16 cellular contexts compared by ENCODE assay signal in the genomic region with DNA sequence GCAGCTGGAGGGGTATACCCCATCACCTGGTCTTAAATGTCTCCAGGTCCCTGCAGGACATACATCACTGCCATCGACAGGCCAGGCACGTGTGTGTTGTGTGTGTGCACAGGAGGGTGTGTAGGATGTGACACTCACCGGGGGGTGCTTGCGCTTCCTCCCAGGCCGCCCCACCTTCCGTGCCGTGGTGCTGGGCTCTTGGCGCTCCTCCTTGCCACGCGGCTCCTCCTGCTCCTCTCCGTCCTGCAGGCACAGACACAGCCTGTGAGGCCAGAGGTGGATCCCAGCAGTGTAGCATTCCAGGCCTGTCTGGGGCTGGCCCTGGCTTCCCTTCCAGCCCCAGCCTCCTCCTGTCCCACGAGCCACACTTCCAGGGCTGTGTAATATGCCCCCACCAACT. TPM values are rescaled to one million over a fixed set of nuclear protein-coding genes. Genes with fewer than 3 reads are reported as not detected.
DNase-seq lines count a peak whose midpoint lies in the region; ATAC-seq and TF ChIP-seq lines count a peak whose summit lies in the region.
"Had no signal": no experiment of that assay in that cellular context is flagged by ENCODE, and none has a peak within 500 bp of the region (broad histone marks: within the 10 kb centered on the region; RNA-seq: fewer than 3 reads in every experiment).

No MANE protein-coding gene starts in this region.

- H3K9me1 ChIP-seq in IMR-90 (ENCODE audit: insufficient read depth, low read length), result peaks cover 8% of the 10 kb centered on the region

- H2BK5ac ChIP-seq in IMR-90 (ENCODE audit: low read depth, low read length, poor library complexity, severe bottlenecking) (no peak overlapping the region), neuronal stem cell (ENCODE audit: low read length) (no peak overlapping the region)

- no peak overlapping the region for H3K56ac ChIP-seq in IMR-90 (ENCODE audit: extremely low read depth, insufficient read depth, low read length)

- no peak overlapping the region for H3K18ac ChIP-seq in IMR-90 (ENCODE audit: low read depth, low read length)
- H3K18ac ChIP-seq in neuronal stem cell (ENCODE audit: low read length), result peak overlapping the region; percentile 63

- H3K27me3 ChIP-seq in IMR-90 (ENCODE audit: control insufficient read depth, insufficient read depth, low read length), result no peaks in the 10 kb centered on the region
- H3K27me3 ChIP-seq in neuronal stem cell (ENCODE audit: control insufficient read depth in 3 of 3, insufficient read depth in 3 of 3, low read depth in 1 of 3, low read length in 3 of 3), result no peaks in the 10 kb centered on the region

- in situ Hi-C loops in IMR-90 (cut with MboI; ENCODE audit: low sequenced_read_pairs), result no loop called here

- H3K36me3 ChIP-seq in IMR-90 (ENCODE audit: control insufficient read depth, insufficient read depth, low read length) (peaks cover 22% of the 10 kb centered on the region; the same call in 1 of the 2 replicates), neuronal stem cell (replicated peaks in 1 of 2; ENCODE audit: control insufficient read depth in 2 of 2, insufficient read depth in 2 of 2, low read length in 2 of 2) (no peaks in the 10 kb centered on the region)
- H3K36me3 ChIP-seq: HAP-1 had no signal

- H2AK5ac ChIP-seq in IMR-90 (ENCODE audit: low read depth, low read length) (no peak overlapping the region), neuronal stem cell (ENCODE audit: low read depth, low read length) (peak overlapping the region; percentile 91)

- H2AK9ac ChIP-seq in IMR-90 (replicated peaks; ENCODE audit: low read depth, low read length, poor library complexity), result no peak overlapping the region

- H3K4me1 ChIP-seq in IMR-90 (ENCODE audit: control insufficient read depth, insufficient read depth, low read length) (peaks cover 15% of the 10 kb centered on the region), neuronal stem cell (ENCODE audit: control insufficient read depth in 2 of 2, insufficient read depth in 1 of 2, low read depth in 1 of 2, low read length in 2 of 2) (peaks cover 6 to 16% of the 10 kb centered on the region in 2 donors)
- H3K4me1 ChIP-seq: Caco-2, HAP-1 had no signal

- H3K9me3 ChIP-seq in IMR-90 (ENCODE audit: control insufficient read depth, insufficient read depth, low read length) (no peaks in the 10 kb centered on the region), neuronal stem cell (replicated peaks in 1 of 2; ENCODE audit: control insufficient read depth in 2 of 2, insufficient read depth in 1 of 2, low read depth in 1 of 2, low read length in 2 of 2) (no peaks in the 10 kb centered on the region)
- H3K9me3 ChIP-seq: Caco-2, HAP-1 had no signal

- TF ChIP-seq CTCF in IMR-90 (conservative IDR thresholded peaks at IDR 0.05; ENCODE audit: low read depth, low read length), result no peak

- H2BK20ac ChIP-seq in IMR-90 (ENCODE audit: low read depth, low read length), result no peak overlapping the region

- no peak overlapping the region for H2BK15ac ChIP-seq in IMR-90 (ENCODE audit: low read depth, low read length)
- peak overlapping the region; percentile 53 for H2BK15ac ChIP-seq in neuronal stem cell (ENCODE audit: low read length)

- H3K79me1 ChIP-seq in IMR-90 (ENCODE audit: low read depth in 1 of 2, low read length in 2 of 2), result peaks cover 0 to 5% of the 10 kb centered on the region in 2 experiments; a peak in 1 of 4 replicates
- H3K79me1 ChIP-seq in neuronal stem cell (ENCODE audit: low read depth, low read length), result no peaks in the 10 kb centered on the region

- H4K20me1 ChIP-seq in IMR-90 (ENCODE audit: insufficient read depth, low read length), result peaks cover 18% of the 10 kb centered on the region

- BruUV-seq in IMR-90 (replicated peaks; lab: Mats Ljungman, UMichigan), result no TSS peak

- H3K14ac ChIP-seq in IMR-90 (replicated peaks; ENCODE audit: low read depth, low read length), result no peak overlapping the region
- H3K14ac ChIP-seq in neuronal stem cell (ENCODE audit: low read length), result peak overlapping the region; percentile 25

- no peak overlapping the region for H4K91ac ChIP-seq in IMR-90 (ENCODE audit: insufficient read depth, low read depth, low read length)
- no peak overlapping the region for H4K91ac ChIP-seq in neuronal stem cell (ENCODE audit: low read depth, low read length, poor library complexity)

- no peak overlapping the region for H4K5ac ChIP-seq in IMR-90 (ENCODE audit: low read depth, low read length)

- H2AFZ ChIP-seq in IMR-90 (replicated peaks; ENCODE audit: low read length, poor library complexity) (peak overlapping the region; percentile 43), neuronal stem cell (ENCODE audit: low read length) (no peak overlapping the region)
- H2AFZ ChIP-seq: GM23338 had no signal

- CTCF ChIA-PET in IMR-90 (lab: Yijun Ruan, JAX), result no interaction called here

- no peak for TF ChIP-seq RAD21 in IMR-90 (IDR thresholded peaks at IDR 0.05; ENCODE audit: low read length)

- POLR2A ChIA-PET in IMR-90 (lab: Charles Lee; ENCODE audit: unreplicated experiment), result no interaction called here

- peak; percentile 41 for DNase-seq in ELF-1 (ENCODE audit: low read depth, low spot score)
- DNase-seq in IMR-90, result no peak
- DNase-seq in neuronal stem cell (ENCODE audit: low spot score), result no peak
- no peak for DNase-seq in epidermal melanocyte (ENCODE audit: insufficient read length, low spot score)
- DNase-seq: C1 segment of cervical spinal cord; Caco-2; CD8-positive, alpha-beta T cell; DMS153; DND-41; GDM1; HFFc6 had no signal

- dilution Hi-C loops in IMR-90 (cut with HindIII; ENCODE audit: low sequenced_read_pairs, unreplicated experiment), result no loop called here

- peak overlapping the region; percentile 87 for H2BK12ac ChIP-seq in neuronal stem cell (ENCODE audit: low read length)

- intact Hi-C loops in IMR-90 (cut with micrococcal nuclease), result loop anchor here (10.0 kb wide), 1 partner anchor 365 kb away; no protein-coding TSS in a partner anchor

- no peak overlapping the region for H3K27ac ChIP-seq in IMR-90 (ENCODE audit: insufficient read depth, low read length)
- H3K27ac ChIP-seq in neuronal stem cell (replicated peaks; ENCODE audit: low read length), result no peak overlapping the region

- H4K8ac ChIP-seq in IMR-90 (ENCODE audit: low read depth in 2 of 2, low read length in 2 of 2) (no peak overlapping the region), neuronal stem cell (ENCODE audit: low read depth, low read length) (no peak overlapping the region)

- H3K9ac ChIP-seq in IMR-90 (ENCODE audit: low read depth, low read length) (no peak overlapping the region), neuronal stem cell (ENCODE audit: low read depth, low read length, poor library complexity) (no peak overlapping the region)

- H3K4me3 ChIP-seq in IMR-90 (ENCODE audit: insufficient read depth, low read depth, low read length), result no peak overlapping the region
- H3K4me3 ChIP-seq in neuronal stem cell (ENCODE audit: low read length in 2 of 2), result peak overlapping the region in 1 of 2 donors; percentile 66
- H3K4me3 ChIP-seq: GM12878, GM23338, HAP-1 had no signal

- no peak overlapping the region for H2BK120ac ChIP-seq in IMR-90 (ENCODE audit: low read depth, low read length)
- H2BK120ac ChIP-seq in neuronal stem cell (ENCODE audit: low read depth, low read length), result no peak overlapping the region

- 97% methylated on average over 10 of the region's 12 CpGs; no CpG with 5 or more reads in 1 of the 2 experiments for WGBS in IMR-90 (ENCODE audit: extremely low coverage in 2 of 2, insufficient read length in 1 of 2), 2 experiments
- no CpG with 5 or more reads among the region's 12 CpGs for WGBS in neuronal stem cell (ENCODE audit: extremely low coverage in 2 of 2, insufficient read length in 2 of 2, insufficient replicate concordance in 1 of 2), 2 donors

- H3K4me2 ChIP-seq in IMR-90 (ENCODE audit: low read depth, low read length) (no peak overlapping the region), neuronal stem cell (ENCODE audit: insufficient read depth, low read length, poor library complexity, severe bottlenecking) (no peak overlapping the region)
- H3K4me2 ChIP-seq: GM23338 had no signal

- ATAC-seq in IMR-90 (ENCODE audit: low read depth) (no peak), HG02884 (IDR thresholded peaks at IDR 0.05; ENCODE audit: unreplicated experiment) (no peak), HG03045 (IDR thresholded peaks at IDR 0.05; ENCODE audit: unreplicated experiment) (no peak)
- ATAC-seq: CD8-positive, alpha-beta T cell; GM12878; GM23338 had no signal

- H3K23ac ChIP-seq in IMR-90 (ENCODE audit: low read depth, low read length) (no peak overlapping the region), neuronal stem cell (ENCODE audit: low read depth, low read length, poor library complexity) (peak overlapping the region; percentile 81)

- H3K4ac ChIP-seq in IMR-90 (ENCODE audit: low read depth, low read length), result no peak overlapping the region
- H3K4ac ChIP-seq in neuronal stem cell (ENCODE audit: low read length), result peak overlapping the region; percentile 56

- TF ChIP-seq POLR2A in IMR-90 (IDR thresholded peaks at IDR 0.05; ENCODE audit: low read depth, low read length), result no peak

TF ChIP-seq in IMR-90, 13 proteins besides CTCF, POLR2A, EP300 and RAD21:
- TF ChIP-seq RCOR1 (IDR thresholded peaks at IDR 0.05; ENCODE audit: insufficient replicate concordance, low read length), result no peak
- TF ChIP-seq MAFK (IDR thresholded peaks at IDR 0.05; ENCODE audit: low read depth, low read length), result no peak
- TF ChIP-seq RFX5 (IDR thresholded peaks at IDR 0.05; ENCODE audit: low read depth, low read length), result no peak

RNA-seq across cellular contexts. Expression of a gene that starts 41.7 kb away (rescaled TPM):
- 6.1 and 9.7 TPM in 2 replicates for total RNA-seq in IMR-90 (2012; rRNA removed)
- polyA plus RNA-seq in IMR-90 (2012; rRNA removed), result 4.4 and 4.5 TPM in 2 replicates
- polyA plus RNA-seq in IMR-90 (2012; cell fraction: cytosol; rRNA removed), result 1.4 and 3.9 TPM in 2 replicates
- 15.3 and 15.8 TPM in 2 replicates for polyA plus RNA-seq in IMR-90 (2012; cell fraction: nucleus; rRNA removed; ENCODE audit: low replicate concordance)
- polyA plus RNA-seq in neuronal stem cell (2013, experiment 1 of 2), result 47.2 TPM
- polyA plus RNA-seq in neuronal stem cell (2013, experiment 2 of 2), result 47.4 TPM
